ENCODE assay signal across 24 cellular contexts in genomic region chr22:24536089-24536488, GRCh38. TPM values are rescaled to one million over a fixed set of nuclear protein-coding genes. Genes with fewer than 3 reads are reported as not detected.
"Had no signal": no experiment of that assay in that cellular context is flagged by ENCODE, and none has a peak within 500 bp of the region (broad histone marks: within the 10 kb centered on the region; RNA-seq: fewer than 3 reads in every experiment).

No MANE protein-coding gene starts in this region.

- H3K36me3 ChIP-seq: ovary had no signal

- H3K9me3 ChIP-seq: heart left ventricle, ovary, tibial nerve had no signal

- ATAC-seq: foreskin keratinocyte; left cardiac atrium; naive thymus-derived CD4-positive, alpha-beta T cell had no signal

- H3K27ac ChIP-seq: foreskin keratinocyte, heart left ventricle, ovary, tibial nerve, VCaP had no signal

- H3K4me1 ChIP-seq: foreskin keratinocyte, tibial nerve had no signal

- H3K27me3 ChIP-seq: heart left ventricle, ovary, tibial nerve had no signal

- DNase-seq: activated CD4-positive, alpha-beta T cell treated with anti-CD3 and anti-CD28 coated beads for 48 hours; activated CD4-positive, alpha-beta T cell treated with anti-CD3 and anti-CD28 coated beads, Interleukin-2, amount 50 U/mL, for 48 hours; activated CD8-positive, alpha-beta memory T cell treated with anti-CD3 and anti-CD28 coated beads, Interleukin-2, amount 50 U/mL, for 48 hours; activated gamma-delta T cell; activated naive CD4-positive, alpha-beta T cell treated with anti-CD3 and anti-CD28 coated beads, Interleukin-2, amount 10 ng/mL, durations not matched to agents 7 days and 5 days; activated naive CD8-positive, alpha-beta T cell treated with anti-CD3 and anti-CD28 coated beads, Interleukin-2, amount 10 ng/mL, durations not matched to agents 7 days and 5 days; activated T-cell treated with anti-CD3 and anti-CD28 coated beads, Interleukin-2, amount 50 U/mL, for 24 hours; central memory CD4-positive, alpha-beta T cell; endodermal cell; foreskin keratinocyte; heart left ventricle; islet precursor cell; left cardiac atrium; mesendoderm; naive thymus-derived CD4-positive, alpha-beta T cell; ovary; stimulated activated CD4-positive, alpha-beta T cell treated with anti-CD3 and anti-CD28 coated beads, Interleukin-2, amount 100 ng/mL, for 48 hours; stimulated activated naive CD4-positive, alpha-beta T cell treated with Interleukin-2 at 50 U/mL for 16 hours; SW 1271; T-helper 9 cell had no signal

- H3K4me3 ChIP-seq: heart left ventricle, lung, ovary, tibial nerve had no signal

RNA-seq across cellular contexts. Expression of gene UPB1, which starts 41.0 kb away (rescaled TPM):
- total RNA-seq: activated CD8-positive, alpha-beta memory T cell treated with anti-CD3 and anti-CD28 coated beads for 36 hours; foreskin keratinocyte had no signal
